Comparison of ENCODE assay signal across 1 cellular context in the genomic region with DNA sequence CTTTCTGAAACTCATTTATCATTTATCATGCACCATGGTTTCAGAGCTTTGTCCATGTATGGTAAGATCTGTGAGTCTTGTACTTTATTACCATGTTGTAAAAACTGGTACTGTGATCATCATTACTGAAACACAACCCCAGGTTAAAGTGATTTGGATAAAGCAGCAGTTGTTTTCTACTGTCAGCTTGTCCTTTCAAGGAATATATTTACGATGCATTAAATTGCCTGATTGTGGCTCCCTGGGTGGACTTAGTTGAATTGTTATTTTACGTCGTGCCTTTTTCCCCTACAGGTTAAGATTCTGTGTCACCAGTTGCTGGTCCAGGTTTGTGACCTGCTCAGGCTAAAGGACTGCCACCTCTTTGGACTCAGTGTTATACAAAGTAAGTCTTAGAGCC.
TF ChIP-seq lines count a peak whose summit lies in the region.

No MANE protein-coding gene starts in this region.

TF ChIP-seq in HEK293, 187 proteins besides CTCF, POLR2A, EP300 and RAD21 (continued from another document):
- no peak for TF ChIP-seq ZNF658 (tag by site-specific recombination; IDR thresholded peaks at IDR 0.05)
- TF ChIP-seq ZNF510 (tag by site-specific recombination; IDR thresholded peaks at IDR 0.05; ENCODE audit: insufficient replicate concordance) = no peak
- peak; percentile 17; the same call in 1 of the 2 replicates for TF ChIP-seq SP7 (tag by site-specific recombination; IDR thresholded peaks at IDR 0.05)
- TF ChIP-seq, protein P1, sequence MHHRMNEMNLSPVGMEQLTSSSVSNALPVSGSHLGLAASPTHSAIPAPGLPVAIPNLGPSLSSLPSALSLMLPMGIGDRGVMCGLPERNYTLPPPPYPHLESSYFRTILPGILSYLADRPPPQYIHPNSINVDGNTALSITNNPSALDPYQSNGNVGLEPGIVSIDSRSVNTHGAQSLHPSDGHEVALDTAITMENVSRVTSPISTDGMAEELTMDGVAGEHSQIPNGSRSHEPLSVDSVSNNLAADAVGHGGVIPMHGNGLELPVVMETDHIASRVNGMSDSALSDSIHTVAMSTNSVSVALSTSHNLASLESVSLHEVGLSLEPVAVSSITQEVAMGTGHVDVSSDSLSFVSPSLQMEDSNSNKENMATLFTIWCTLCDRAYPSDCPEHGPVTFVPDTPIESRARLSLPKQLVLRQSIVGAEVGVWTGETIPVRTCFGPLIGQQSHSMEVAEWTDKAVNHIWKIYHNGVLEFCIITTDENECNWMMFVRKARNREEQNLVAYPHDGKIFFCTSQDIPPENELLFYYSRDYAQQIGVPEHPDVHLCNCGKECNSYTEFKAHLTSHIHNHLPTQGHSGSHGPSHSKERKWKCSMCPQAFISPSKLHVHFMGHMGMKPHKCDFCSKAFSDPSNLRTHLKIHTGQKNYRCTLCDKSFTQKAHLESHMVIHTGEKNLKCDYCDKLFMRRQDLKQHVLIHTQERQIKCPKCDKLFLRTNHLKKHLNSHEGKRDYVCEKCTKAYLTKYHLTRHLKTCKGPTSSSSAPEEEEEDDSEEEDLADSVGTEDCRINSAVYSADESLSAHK (tag by site-specific recombination; IDR thresholded peaks at IDR 0.05) = peak; percentile 38; the same call in 1 of the 2 replicates
